In the genomic region with DNA sequence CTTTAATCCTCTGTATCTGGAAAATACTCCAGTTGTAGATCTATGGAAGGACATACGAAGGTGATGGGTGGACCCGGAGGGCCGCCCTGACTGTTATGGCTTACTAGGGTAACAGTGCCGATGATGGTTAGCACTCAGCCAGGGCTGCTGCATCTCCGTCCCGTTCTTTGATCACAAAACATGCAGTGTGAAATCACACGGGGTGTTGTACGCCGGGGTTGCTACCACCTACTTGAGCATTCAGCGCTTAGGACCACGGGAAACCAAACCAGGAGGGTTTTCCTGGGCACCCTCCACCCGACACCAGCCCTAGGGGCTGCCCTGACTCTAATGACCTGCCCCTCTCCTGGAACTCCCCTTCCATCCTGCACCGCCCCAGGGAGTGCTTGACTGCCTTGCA, we compare ENCODE assay signal across 1 cellular context.
TF ChIP-seq lines count a peak whose summit lies in the region.

No MANE protein-coding gene starts in this region.

TF ChIP-seq in GM12878, 131 proteins besides CTCF, POLR2A, EP300 and RAD21:
- TF ChIP-seq SREBF2 (IDR thresholded peaks at IDR 0.05; ENCODE audit: low read length) (no peak), YY1 (IDR thresholded peaks at IDR 0.05; ENCODE audit: low read depth, low read length) (no peak), PAX5 (IDR thresholded peaks at IDR 0.05; ENCODE audit: borderline replicate concordance, low read depth, low read length) (no peak), ASH2L (IDR thresholded peaks at IDR 0.05; ENCODE audit: borderline replicate concordance, low read depth) (no peak), ZSCAN29 (IDR thresholded peaks at IDR 0.05) (no peak), NBN (IDR thresholded peaks at IDR 0.05) (no peak), POU2F2 (IDR thresholded peaks at IDR 0.05; ENCODE audit: borderline replicate concordance, low read depth, low read length) (no peak), RBBP5 (conservative IDR thresholded peaks at IDR 0.05) (no peak), GATAD2B (conservative IDR thresholded peaks at IDR 0.05; ENCODE audit: low read depth) (no peak), SPI1 (IDR thresholded peaks at IDR 0.05; ENCODE audit: borderline replicate concordance, insufficient read depth, low read depth, low read length) (no peak), USF1 (IDR thresholded peaks at IDR 0.05; ENCODE audit: borderline replicate concordance, extremely low read length, insufficient read depth, low read depth, low read length) (no peak), ZBED1 (IDR thresholded peaks at IDR 0.05; ENCODE audit: borderline replicate concordance) (no peak), FOS (IDR thresholded peaks at IDR 0.05; ENCODE audit: borderline replicate concordance, extremely low read depth, insufficient read length) (no peak)
- TF ChIP-seq, protein P1, sequence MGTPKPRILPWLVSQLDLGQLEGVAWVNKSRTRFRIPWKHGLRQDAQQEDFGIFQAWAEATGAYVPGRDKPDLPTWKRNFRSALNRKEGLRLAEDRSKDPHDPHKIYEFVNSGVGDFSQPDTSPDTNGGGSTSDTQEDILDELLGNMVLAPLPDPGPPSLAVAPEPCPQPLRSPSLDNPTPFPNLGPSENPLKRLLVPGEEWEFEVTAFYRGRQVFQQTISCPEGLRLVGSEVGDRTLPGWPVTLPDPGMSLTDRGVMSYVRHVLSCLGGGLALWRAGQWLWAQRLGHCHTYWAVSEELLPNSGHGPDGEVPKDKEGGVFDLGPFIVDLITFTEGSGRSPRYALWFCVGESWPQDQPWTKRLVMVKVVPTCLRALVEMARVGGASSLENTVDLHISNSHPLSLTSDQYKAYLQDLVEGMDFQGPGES (IDR thresholded peaks at IDR 0.05) = no peak
